ENCODE assay signal across 8 cellular contexts in genomic region chr5:154273028-154273617, GRCh38.
A peak's percentile ranks its signal among the peaks of the same experiment; 100 is the strongest.
DNase-seq lines count a peak whose midpoint lies in the region; ATAC-seq, FAIRE-seq and TF ChIP-seq lines count a peak whose summit lies in the region.

No MANE protein-coding gene starts in this region.

- H3K27ac ChIP-seq in mesendoderm (ENCODE audit: low read depth, low read length) = no peak overlapping the region

- no peak overlapping the region for H2BK5ac ChIP-seq in mesendoderm (ENCODE audit: low read length)

- peaks cover 44 to 46% of the 10 kb centered on the region in 2 donors for H3K4me1 Mint-ChIP-seq in stimulated activated naive B cell treated with anti-CD40 and anti-IgM and Interleukin-4, amounts not matched to agents 10 μg/mL and 1 μg/mL and 100 μg/mL, for 72 hours

- H3K9ac ChIP-seq in mesendoderm (ENCODE audit: low read length) = no peak overlapping the region

- no peak for FAIRE-seq in RCC 7860 (lab: Jason Lieb, UNC)

- no peak overlapping the region for H3K4me3 Mint-ChIP-seq in stimulated activated naive B cell treated with anti-CD40 and anti-IgM and Interleukin-4, amounts not matched to agents 10 μg/mL and 1 μg/mL and 100 μg/mL, for 72 hours

- ATAC-seq in GM21576 (IDR thresholded peaks at IDR 0.05; ENCODE audit: unreplicated experiment) = peak; percentile 80
- ATAC-seq in stimulated activated naive B cell treated with anti-CD40 and anti-IgM and Interleukin-4, amounts not matched to agents 10 μg/mL and 1 μg/mL and 100 μg/mL, for 72 hours (replicated peaks) = peak; percentile 68 to 69

- H3K27ac Mint-ChIP-seq in stimulated activated naive B cell treated with anti-CD40 and anti-IgM and Interleukin-4, amounts not matched to agents 10 μg/mL and 1 μg/mL and 100 μg/mL, for 72 hours = peak overlapping the region; percentile 85

- no peak overlapping the region for H2BK15ac ChIP-seq in mesendoderm (replicated peaks; ENCODE audit: low read depth)

- peaks cover 1% of the 10 kb centered on the region for H3K79me1 ChIP-seq in mesendoderm (ENCODE audit: low read length)

- no peaks in the 10 kb centered on the region for H3K27me3 ChIP-seq in mesendoderm (ENCODE audit: insufficient read depth, low read length, poor library complexity)

- no peaks in the 10 kb centered on the region for H3K79me2 ChIP-seq in mesendoderm (ENCODE audit: control insufficient read depth, insufficient read depth, low read length)

- peaks cover 0 to 6% of the 10 kb centered on the region in 2 donors for H3K36me3 Mint-ChIP-seq in stimulated activated naive B cell treated with anti-CD40 and anti-IgM and Interleukin-4, amounts not matched to agents 10 μg/mL and 1 μg/mL and 100 μg/mL, for 72 hours

- H4K8ac ChIP-seq in mesendoderm (ENCODE audit: low read depth, low read length) = no peak overlapping the region

- no CpG with 5 or more reads among the region's 3 CpGs for WGBS in mesendoderm (ENCODE audit: extremely low coverage, insufficient coverage, low lambda C conversion rate)

- peaks cover 6% of the 10 kb centered on the region for H3K4me1 ChIP-seq in mesendoderm (ENCODE audit: control insufficient read depth, low read depth, low read length)

- TF ChIP-seq CTCF in GM12864 (IDR thresholded peaks at IDR 0.05; ENCODE audit: low read depth, low read length, missing control alignments) (no peak), fibroblast of villous mesenchyme (IDR thresholded peaks at IDR 0.05; ENCODE audit: insufficient read depth, low read depth, low read length) (no peak)

- H3K4me2 ChIP-seq in mesendoderm (ENCODE audit: low read length) = no peak overlapping the region

- no peak overlapping the region for H3K23ac ChIP-seq in mesendoderm (ENCODE audit: low read length)

- no peak overlapping the region for H4K5ac ChIP-seq in mesendoderm (ENCODE audit: low read length)

- no peaks in the 10 kb centered on the region for H3K36me3 ChIP-seq in mesendoderm (ENCODE audit: control insufficient read depth, insufficient read depth, low read length)

- H3K18ac ChIP-seq in mesendoderm (ENCODE audit: low read length) = no peak overlapping the region

- no peak overlapping the region for H2AK5ac ChIP-seq in mesendoderm (ENCODE audit: low read length)

- H2BK120ac ChIP-seq in mesendoderm (ENCODE audit: low read depth, low read length) = no peak overlapping the region

- H3K4me3 ChIP-seq in GM12864 (ENCODE audit: low read depth, low read length) (no peak overlapping the region), fibroblast of villous mesenchyme (ENCODE audit: low read depth, low read length) (no peak overlapping the region), mesendoderm (ENCODE audit: low read length) (no peak overlapping the region)

- H3K27me3 Mint-ChIP-seq in stimulated activated naive B cell treated with anti-CD40 and anti-IgM and Interleukin-4, amounts not matched to agents 10 μg/mL and 1 μg/mL and 100 μg/mL, for 72 hours = no peaks in the 10 kb centered on the region

- no peak overlapping the region for H3K4ac ChIP-seq in mesendoderm (ENCODE audit: low read depth, low read length)

- no peaks in the 10 kb centered on the region for H3K9me3 Mint-ChIP-seq in stimulated activated naive B cell treated with anti-CD40 and anti-IgM and Interleukin-4, amounts not matched to agents 10 μg/mL and 1 μg/mL and 100 μg/mL, for 72 hours

- no peak overlapping the region for H3K56ac ChIP-seq in mesendoderm (ENCODE audit: low read length)

- DNase-seq in GM12864 (ENCODE audit: low read depth) (peak; percentile 25), RCC 7860 (ENCODE audit: low spot score) (peak; percentile 19), fibroblast of villous mesenchyme (ENCODE audit: low read depth) (peak; percentile 73), NCI-H748 (lab: John Stamatoyannopoulos, UW; ENCODE audit: unreplicated experiment) (no peak), NCI-H2227 (lab: John Stamatoyannopoulos, UW; ENCODE audit: unreplicated experiment) (no peak), mesendoderm (no peak)
- DNase-seq in stimulated activated naive B cell treated with anti-CD40 and anti-IgM and Interleukin-4, amounts not matched to agents 10 μg/mL and 1 μg/mL and 100 μg/mL, for 72 hours = no peak

Comparison
In these comparisons a context has a peak if more than half of its experiments do, and no peak if none do; other contexts are left out.
1. DNase-seq: peak in GM12864 (single experiment), RCC 7860 (single experiment) and fibroblast of villous mesenchyme (single experiment); none in stimulated activated naive B cell treated with anti-CD40 and anti-IgM and Interleukin-4, amounts not matched to agents 10 μg/mL and 1 μg/mL and 100 μg/mL, for 72 hours (single experiment), NCI-H748 (single experiment), NCI-H2227 (single experiment) and mesendoderm (single experiment).